Comparison of ENCODE assay signal across 35 cellular contexts in the genomic region with DNA sequence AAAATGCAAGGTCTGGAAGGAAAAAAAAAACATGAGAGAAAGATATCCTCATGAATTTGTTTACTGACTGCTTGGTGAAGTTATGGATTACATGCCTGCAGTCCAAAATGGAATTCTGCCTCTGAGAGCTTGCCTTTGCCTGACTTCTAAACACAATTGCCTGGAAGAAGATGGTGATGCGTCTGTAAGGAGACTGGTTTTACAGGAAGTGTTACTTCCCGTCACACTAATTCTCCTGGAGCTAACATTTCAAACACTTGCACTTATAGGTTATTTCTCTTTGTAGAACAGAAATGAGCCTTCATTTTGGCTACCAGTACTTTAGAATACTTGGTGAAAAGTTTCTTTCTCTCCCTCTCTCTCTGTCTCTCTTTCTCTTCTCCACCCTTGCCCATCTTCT.
"Had no signal": no experiment of that assay in that cellular context is flagged by ENCODE, and none has a peak within 500 bp of the region (broad histone marks: within the 10 kb centered on the region; RNA-seq: fewer than 3 reads in every experiment).

No MANE protein-coding gene starts in this region.

- H3K4me3 Mint-ChIP-seq: activated CD4-positive, alpha-beta T cell treated with anti-CD3 and anti-CD28 coated beads, Interleukin-2, amount 10 ng/mL, durations not matched to agents 24 days and 14 days; activated CD8-positive, alpha-beta T cell treated with anti-CD3 and anti-CD28 coated beads, Interleukin-2, amount 10 ng/mL, durations not matched to agents 7 days and 5 days; activated naive CD4-positive, alpha-beta T cell treated with anti-CD3 and anti-CD28 coated beads, Interleukin-2, amount 50 U/mL, for 24 hours; activated naive CD8-positive, alpha-beta T cell treated with anti-CD3 and anti-CD28 coated beads, Interleukin-2, amount 10 ng/mL, durations not matched to agents 7 days and 5 days; activated T-cell treated with anti-CD3 and anti-CD28 coated beads, Interleukin-2, amount 50 U/mL, for 24 hours; T-cell; T-helper 17 cell had no signal

- H3K27ac ChIP-seq: body of pancreas, breast epithelium, PC-9, RWPE1, WERI-Rb-1 had no signal

- H3K36me3 Mint-ChIP-seq: activated naive CD4-positive, alpha-beta T cell treated with anti-CD3 and anti-CD28 coated beads, Interleukin-2, amount 50 U/mL, for 24 hours; activated naive CD8-positive, alpha-beta T cell treated with anti-CD3 and anti-CD28 coated beads, Interleukin-2, amount 10 ng/mL, durations not matched to agents 7 days and 5 days; T-cell had no signal

- H3K9me3 ChIP-seq: body of pancreas had no signal

- H3K4me1 ChIP-seq: body of pancreas, breast epithelium had no signal

- H3K4me3 ChIP-seq: body of pancreas, breast epithelium, PC-9 had no signal

- ATAC-seq: activated CD8-positive, alpha-beta T cell treated with anti-CD3 and anti-CD28 coated beads, Interleukin-2, amount 10 ng/mL, durations not matched to agents 7 days and 5 days; body of pancreas; Right ventricle myocardium inferior; SK-N-SH treated with all-trans-retinoic acid at 6 μM for 48 hours; T-cell; T-helper 17 cell had no signal

- H3K27me3 Mint-ChIP-seq: activated CD4-positive, alpha-beta T cell treated with anti-CD3 and anti-CD28 coated beads, Interleukin-2, amount 10 ng/mL, durations not matched to agents 24 days and 14 days; activated naive CD4-positive, alpha-beta T cell treated with anti-CD3 and anti-CD28 coated beads, Interleukin-2, amount 50 U/mL, for 24 hours; activated naive CD8-positive, alpha-beta T cell treated with anti-CD3 and anti-CD28 coated beads, Interleukin-2, amount 10 ng/mL, durations not matched to agents 7 days and 5 days; activated T-cell treated with anti-CD3 and anti-CD28 coated beads, Interleukin-2, amount 50 U/mL, for 24 hours; T-cell; T-helper 17 cell had no signal

- H3K4me2 ChIP-seq: PC-9 had no signal

- H3K27ac Mint-ChIP-seq: activated CD4-positive, alpha-beta T cell treated with anti-CD3 and anti-CD28 coated beads, Interleukin-2, amount 10 ng/mL, durations not matched to agents 24 days and 14 days; activated CD8-positive, alpha-beta T cell treated with anti-CD3 and anti-CD28 coated beads, Interleukin-2, amount 10 ng/mL, durations not matched to agents 7 days and 5 days; activated naive CD4-positive, alpha-beta T cell treated with anti-CD3 and anti-CD28 coated beads, Interleukin-2, amount 50 U/mL, for 24 hours; activated naive CD8-positive, alpha-beta T cell treated with anti-CD3 and anti-CD28 coated beads, Interleukin-2, amount 10 ng/mL, durations not matched to agents 7 days and 5 days; activated T-cell treated with anti-CD3 and anti-CD28 coated beads, Interleukin-2, amount 50 U/mL, for 24 hours; activated T-helper 2 cell treated with anti-CD3 and anti-CD28 coated beads, Interferon-gamma antibody, Interleukin-2, Interleukin-4, amounts not matched to agents 10 μg/mL and 5 μg/mL and 100 μg/mL, durations not matched to agents 14 hours and 24 hours and 36 hours; T-cell; T-helper 17 cell had no signal

- H3K27me3 ChIP-seq: body of pancreas, breast epithelium had no signal

- FAIRE-seq: astrocyte, RCC 7860 had no signal

- H3K9me3 Mint-ChIP-seq: activated naive CD4-positive, alpha-beta T cell treated with anti-CD3 and anti-CD28 coated beads, Interleukin-2, amount 50 U/mL, for 24 hours; activated naive CD8-positive, alpha-beta T cell treated with anti-CD3 and anti-CD28 coated beads, Interleukin-2, amount 10 ng/mL, durations not matched to agents 7 days and 5 days had no signal

- H3K4me1 Mint-ChIP-seq: activated CD4-positive, alpha-beta T cell treated with anti-CD3 and anti-CD28 coated beads, Interleukin-2, amount 10 ng/mL, durations not matched to agents 24 days and 14 days; activated naive CD4-positive, alpha-beta T cell treated with anti-CD3 and anti-CD28 coated beads, Interleukin-2, amount 50 U/mL, for 24 hours; activated naive CD8-positive, alpha-beta T cell treated with anti-CD3 and anti-CD28 coated beads, Interleukin-2, amount 10 ng/mL, durations not matched to agents 7 days and 5 days; T-cell; T-helper 17 cell had no signal

- H3K36me3 ChIP-seq: breast epithelium, WERI-Rb-1 had no signal

- DNase-seq: activated CD4-positive, alpha-beta T cell treated with anti-CD3 and anti-CD28 coated beads for 1 hour; activated CD4-positive, alpha-beta T cell treated with anti-CD3 and anti-CD28 coated beads, Interleukin-2, amount 10 ng/mL, durations not matched to agents 24 days and 14 days; activated CD4-positive, alpha-beta T cell treated with anti-CD3 and anti-CD28 coated beads, Interleukin-2, amount 50 U/mL, for 48 hours; activated CD4-positive, CD25-positive, alpha-beta regulatory T cell; activated CD8-positive, alpha-beta T cell treated with anti-CD3 and anti-CD28 coated beads, Interleukin-2, amount 10 ng/mL, durations not matched to agents 7 days and 5 days; activated gamma-delta T cell; activated naive CD4-positive, alpha-beta T cell treated with Interleukin-2 at 50 U/mL for 16 hours; activated naive CD8-positive, alpha-beta T cell treated with anti-CD3 and anti-CD28 coated beads, Interleukin-2, amount 10 ng/mL, durations not matched to agents 7 days and 5 days; activated T-cell treated with anti-CD3 and anti-CD28 coated beads, Interleukin-2, amount 50 U/mL, for 24 hours; amygdala; body of pancreas; caudate nucleus; Kasumi-1; KG1; MM.1S; MV-4-11; NCI-H1092; NCI-H1436 treated with DMSO at 0.1 percent for 48 hours; NCI-H1694 treated with DMSO at 0.1 percent for 48 hours; NCI-H2029; NCI-H345; NCI-H524 treated with DMSO at 0.1 percent for 48 hours; PC-9; SIG-M5; T-cell; T-helper 17 cell; WERI-Rb-1 had no signal
